Comparison of ENCODE assay signal across 2 cellular contexts in genomic region chr6:46677314-46677654, GRCh38.
TF ChIP-seq lines count a peak whose summit lies in the region.

No MANE protein-coding gene starts in this region.

TF ChIP-seq in K562, 482 proteins besides CTCF, POLR2A, EP300 and RAD21:
- TF ChIP-seq MEIS2 (IDR thresholded peaks at IDR 0.05; ENCODE audit: partially characterized antibody) (peak; percentile 8), TFAM (CRISPR knock-in tag; conservative IDR thresholded peaks at IDR 0.05) (no peak)

TF ChIP-seq in neural cell, 6 proteins besides CTCF, POLR2A, EP300 and RAD21:
- TF ChIP-seq POLR2AphosphoS5 (IDR thresholded peaks at IDR 0.05), result no peak
- TF ChIP-seq TAF1 (IDR thresholded peaks at IDR 0.05; ENCODE audit: low read depth), result no peak
- no peak for TF ChIP-seq SMC3 (conservative IDR thresholded peaks at IDR 0.05; ENCODE audit: poor library complexity)
TF ChIP-seq in neural cell: peak in this region for 0.
